Comparison of ENCODE assay signal across 13 cellular contexts in the genomic region with DNA sequence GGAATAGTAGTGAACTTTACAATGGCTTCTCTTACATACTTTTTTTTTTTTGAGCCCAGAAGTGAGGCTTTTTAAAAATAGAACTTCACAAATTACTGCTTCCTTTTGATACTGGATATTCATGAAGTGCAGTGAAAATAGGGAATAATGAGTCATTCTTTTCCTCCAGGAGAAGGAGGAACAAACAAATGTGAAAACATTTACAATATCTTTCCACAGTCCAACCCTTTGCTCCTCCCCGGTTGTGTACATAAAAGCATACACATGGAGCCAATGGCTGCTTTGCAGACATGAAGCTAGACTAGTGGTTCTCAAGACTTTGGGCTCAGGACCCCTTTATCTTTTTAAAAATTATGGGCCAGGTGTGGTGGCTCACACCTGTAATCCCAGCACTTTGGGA.
DNase-seq lines count a peak whose midpoint lies in the region.
"Had no signal": no experiment of that assay in that cellular context is flagged by ENCODE, and none has a peak within 500 bp of the region (broad histone marks: within the 10 kb centered on the region; RNA-seq: fewer than 3 reads in every experiment).

No MANE protein-coding gene starts in this region.

- DNase-seq in DMS53 (lab: John Stamatoyannopoulos, UW) (peak; percentile 10), DMS53 treated with DMSO at 0.1 percent for 48 hours (lab: John Stamatoyannopoulos, UW; ENCODE audit: unreplicated experiment) (no peak), dermis blood vessel endothelial cell (peak; percentile 57), glomerular endothelial cell (ENCODE audit: extremely low read depth, low read depth, low spot score) (peak; percentile 31), pulmonary artery endothelial cell (ENCODE audit: low read depth, low spot score) (peak; percentile 45)
- DNase-seq in activated T-cell treated with anti-CD3 and anti-CD28 coated beads, Interleukin-2, amount 50 U/mL, for 48 hours = no peak
- DNase-seq in activated CD4-positive, CD25-positive, alpha-beta regulatory T cell treated with anti-CD3 and anti-CD28 coated beads, Interleukin-2, amount 50 U/mL, for 72 hours = no peak
- DNase-seq in stimulated activated CD4-positive, alpha-beta T cell treated with anti-CD3 and anti-CD28 coated beads, Interleukin-2, amount 100 ng/mL, for 24 hours = no peak
- DNase-seq: Caco-2; CD8-positive, alpha-beta T cell; DMS79; GOT3; H9 had no signal

Comparison
In these comparisons a context has a peak if more than half of its experiments do, and no peak if none do; other contexts are left out.
1. DNase-seq: peak in DMS53 (single experiment), dermis blood vessel endothelial cell (single experiment), glomerular endothelial cell (single experiment) and pulmonary artery endothelial cell (single experiment); none in DMS53 treated with DMSO at 0.1 percent for 48 hours (single experiment), activated T-cell treated with anti-CD3 and anti-CD28 coated beads, Interleukin-2, amount 50 U/mL, for 48 hours (0 of 2), activated CD4-positive, CD25-positive, alpha-beta regulatory T cell treated with anti-CD3 and anti-CD28 coated beads, Interleukin-2, amount 50 U/mL, for 72 hours (single experiment) and stimulated activated CD4-positive, alpha-beta T cell treated with anti-CD3 and anti-CD28 coated beads, Interleukin-2, amount 100 ng/mL, for 24 hours (0 of 2).